In the genomic region with DNA sequence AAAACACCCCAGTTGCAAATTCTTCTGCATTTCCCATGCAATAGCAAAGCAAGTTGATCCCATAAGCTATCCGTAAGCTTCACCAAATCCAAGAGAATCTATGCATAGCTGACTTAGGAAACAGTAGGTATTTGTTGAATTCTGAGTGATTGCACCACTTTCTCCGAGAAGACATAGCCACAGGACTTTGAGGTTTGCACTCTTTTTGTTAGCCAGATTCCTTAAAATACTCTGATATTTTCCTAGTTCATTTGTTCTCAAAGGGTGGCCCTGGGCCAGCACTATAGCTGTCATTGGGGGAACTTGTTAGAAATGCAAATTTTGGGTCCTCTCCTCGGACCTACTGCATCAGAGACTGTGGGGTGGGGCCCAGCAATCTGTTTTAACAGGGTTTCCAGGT, we compare ENCODE assay signal across 32 cellular contexts.
DNase-seq lines count a peak whose midpoint lies in the region; ATAC-seq and TF ChIP-seq lines count a peak whose summit lies in the region.
"Had no signal": no experiment of that assay in that cellular context is flagged by ENCODE, and none has a peak within 500 bp of the region (broad histone marks: within the 10 kb centered on the region; RNA-seq: fewer than 3 reads in every experiment).

No MANE protein-coding gene starts in this region.

- intact Hi-C loops in esophagus squamous epithelium (cut with DNase I) = no loop called here

- no peaks in the 10 kb centered on the region for H3K9me3 ChIP-seq in hepatocyte (ENCODE audit: low read depth)
- no peaks in the 10 kb centered on the region for H3K9me3 ChIP-seq in thoracic aorta
- H3K9me3 ChIP-seq in esophagus squamous epithelium = no peaks in the 10 kb centered on the region
- H3K9me3 ChIP-seq: Caco-2, right lobe of liver, stomach had no signal

- H3K4me2 ChIP-seq in GM23338 = peak overlapping the region; percentile 42; the same call in 1 of the 2 replicates
- H3K4me2 ChIP-seq in hepatocyte = no peak overlapping the region

- H3K4me1 ChIP-seq in GM23338 (ENCODE audit: insufficient read depth) = peaks cover 8% of the 10 kb centered on the region
- peaks cover 13% of the 10 kb centered on the region for H3K4me1 ChIP-seq in hepatocyte (ENCODE audit: insufficient read depth)
- peaks cover 20 to 56% of the 10 kb centered on the region in 2 donors for H3K4me1 ChIP-seq in thoracic aorta (ENCODE audit: control insufficient read depth in 1 of 2, low read depth in 2 of 2)
- peaks cover 7 to 43% (median 15%) of the 10 kb centered on the region in 3 donors for H3K4me1 ChIP-seq in esophagus squamous epithelium
- H3K4me1 ChIP-seq: Caco-2, right lobe of liver had no signal

- ATAC-seq in GM23338 (no peak), thoracic aorta (ENCODE audit: insufficient number of reproducible peaks, low FRiP score, low read depth) (no peak), HG03442 (IDR thresholded peaks at IDR 0.05; ENCODE audit: unreplicated experiment) (no peak)
- ATAC-seq: activated CD4-positive, CD25-positive, alpha-beta regulatory T cell treated with anti-CD3 and anti-CD28 coated beads, Interleukin-2, amount 50 U/mL, for 24 hours; activated T-helper 17 cell treated with anti-CD3 and anti-CD28 coated beads, Interleukin-2, amount 50 U/mL, for 72 hours; left lobe of liver; right lobe of liver; Right ventricle myocardium inferior; T-helper 17 cell had no signal

- peaks cover 6% of the 10 kb centered on the region for H3K9me3 Mint-ChIP-seq in GM23338
- peaks cover 2 to 8% (median 4%) of the 10 kb centered on the region in 5 experiments for H3K9me3 Mint-ChIP-seq in brain
- H3K9me3 Mint-ChIP-seq: activated CD4-positive, alpha-beta memory T cell treated with anti-CD3 and anti-CD28 coated beads for 36 hours; activated T-helper 17 cell treated with anti-CD3 and anti-CD28 coated beads, Interleukin-2, amount 50 U/mL, for 72 hours; central memory CD8-positive, alpha-beta T cell had no signal

- no peak for TF ChIP-seq CTCF in GM23338 (conservative IDR thresholded peaks at IDR 0.05; ENCODE audit: low read depth in 2 of 2)
- TF ChIP-seq CTCF in brain (conservative IDR thresholded peaks at IDR 0.05) = no peak
- no peak for TF ChIP-seq CTCF in hepatocyte (IDR thresholded peaks at IDR 0.05; ENCODE audit: poor library complexity)
- no peak for TF ChIP-seq CTCF in thoracic aorta (IDR thresholded peaks at IDR 0.05)
- no peak for TF ChIP-seq CTCF in esophagus squamous epithelium (IDR thresholded peaks at IDR 0.05)

- H3K27me3 ChIP-seq in GM23338 (ENCODE audit: insufficient read depth) = no peaks in the 10 kb centered on the region
- H3K27me3 ChIP-seq in hepatocyte = no peaks in the 10 kb centered on the region
- no peaks in the 10 kb centered on the region for H3K27me3 ChIP-seq in thoracic aorta (replicated peaks; ENCODE audit: insufficient read depth)
- peaks cover 0 to 35% (median 0%) of the 10 kb centered on the region in 4 donors for H3K27me3 ChIP-seq in esophagus squamous epithelium
- H3K27me3 ChIP-seq: right lobe of liver, stomach had no signal

- DNase-seq in GM23338 (ENCODE audit: low spot score) (no peak), hepatocyte (ENCODE audit: low spot score) (no peak), thoracic aorta (ENCODE audit: low spot score) (no peak), esophagus squamous epithelium (lab: John Stamatoyannopoulos, UW) (no peak), NCI-H1417 (lab: John Stamatoyannopoulos, UW) (no peak)
- no peak for DNase-seq in activated CD4-positive, alpha-beta T cell treated with anti-CD3 and anti-CD28 coated beads for 4 hours
- DNase-seq: activated CD4-positive, alpha-beta memory T cell treated with anti-CD3 and anti-CD28 coated beads for 36 hours; activated CD8-positive, alpha-beta memory T cell treated with anti-CD3 and anti-CD28 coated beads, Interleukin-2, amount 50 U/mL, for 48 hours; activated naive CD4-positive, alpha-beta T cell treated with anti-CD3 and anti-CD28 coated beads, Interleukin-2, amount 10 ng/mL, durations not matched to agents 7 days and 5 days; Caco-2; DMS53; glutamatergic neuron; H9; Kasumi-1; mesenchymal stem cell; NCI-H1436; NCI-H2081; NCI-H226; right lobe of liver; stimulated activated CD4-positive, alpha-beta T cell treated with anti-CD3 and anti-CD28 coated beads, Interleukin-12 subunit alpha, Interleukin-12 subunit beta, amount 100 ng/mL, for 4 hours; stimulated activated CD4-positive, alpha-beta T cell treated with anti-CD3 and anti-CD28 coated beads, Interleukin-4, amount 100 ng/mL, for 1 hour; stomach; T-helper 17 cell had no signal

- no peaks in the 10 kb centered on the region for H4K20me1 ChIP-seq in GM23338 (replicated peaks; ENCODE audit: insufficient read depth)
- H4K20me1 ChIP-seq in hepatocyte (ENCODE audit: insufficient read depth, poor library complexity, severe bottlenecking) = no peaks in the 10 kb centered on the region

- H3K4me3 ChIP-seq in GM23338 (no peak overlapping the region), hepatocyte (no peak overlapping the region), thoracic aorta (no peak overlapping the region), esophagus squamous epithelium (no peak overlapping the region)
- H3K4me3 ChIP-seq: right lobe of liver, stomach had no signal

- H3K4me1 Mint-ChIP-seq in GM23338 = peaks cover 20% of the 10 kb centered on the region; the same call in 2 of the 3 replicates
- H3K4me1 Mint-ChIP-seq in brain = peaks cover 43% of the 10 kb centered on the region
- H3K4me1 Mint-ChIP-seq: activated naive CD4-positive, alpha-beta T cell treated with anti-CD3 and anti-CD28 coated beads, Interleukin-2, amount 10 ng/mL, durations not matched to agents 7 days and 5 days; activated T-helper 17 cell treated with anti-CD3 and anti-CD28 coated beads, Interleukin-2, amount 50 U/mL, for 72 hours; central memory CD8-positive, alpha-beta T cell; T-helper 17 cell had no signal

- H2AFZ ChIP-seq in GM23338 (no peak overlapping the region), hepatocyte (no peak overlapping the region)

- WGBS in hepatocyte (ENCODE audit: low lambda C conversion rate, missing lambda C conversion rate) = 51% methylated on average over 3 of the region's 3 CpGs
- WGBS in esophagus squamous epithelium, 2 donors = 34 to 37% methylated on average over 3 of the region's 3 CpGs

- H3K36me3 Mint-ChIP-seq in GM23338 (ENCODE audit: low read depth) = peaks cover under 1% of the 10 kb centered on the region; the same call in 2 of the 3 replicates
- no peaks in the 10 kb centered on the region for H3K36me3 Mint-ChIP-seq in brain
- H3K36me3 Mint-ChIP-seq: activated CD4-positive, alpha-beta memory T cell treated with anti-CD3 and anti-CD28 coated beads for 36 hours; activated naive CD4-positive, alpha-beta T cell treated with anti-CD3 and anti-CD28 coated beads, Interleukin-2, amount 10 ng/mL, durations not matched to agents 7 days and 5 days; CD14-positive monocyte had no signal

- H3K27ac Mint-ChIP-seq in GM23338 (no peak overlapping the region), brain (peak overlapping the region in 3 of 5 experiments; percentile 29 to 91 (median 88))
- H3K27ac Mint-ChIP-seq: activated CD4-positive, alpha-beta memory T cell treated with anti-CD3 and anti-CD28 coated beads for 36 hours; activated naive CD4-positive, alpha-beta T cell treated with anti-CD3 and anti-CD28 coated beads, Interleukin-2, amount 10 ng/mL, durations not matched to agents 7 days and 5 days; activated T-helper 17 cell treated with anti-CD3 and anti-CD28 coated beads, Interleukin-2, amount 50 U/mL, for 72 hours; CD14-positive monocyte; H9; progenitor cell of endocrine pancreas; T-helper 17 cell had no signal

- 0 out of 2 replicates have a peak, but pooled peaks cover 3% of the 10 kb centered on the region for H3K9me2 ChIP-seq in GM23338 (ENCODE audit: insufficient read depth)
- H3K9me2 ChIP-seq in hepatocyte (replicated peaks; ENCODE audit: insufficient read depth) = no peaks in the 10 kb centered on the region

- H3K27me3 Mint-ChIP-seq in GM23338 (ENCODE audit: insufficient read depth, low read depth, poor library complexity) (peaks cover under 1% of the 10 kb centered on the region), brain (peaks cover 19% of the 10 kb centered on the region)
- H3K27me3 Mint-ChIP-seq: activated CD4-positive, alpha-beta memory T cell treated with anti-CD3 and anti-CD28 coated beads for 36 hours had no signal

- H3K27ac ChIP-seq in GM23338 (ENCODE audit: low read depth) (no peak overlapping the region), hepatocyte (peak overlapping the region; percentile 5), thoracic aorta (peak overlapping the region; percentile 35 to 37), esophagus squamous epithelium (no peak overlapping the region)
- H3K27ac ChIP-seq: right lobe of liver had no signal

- no peaks in the 10 kb centered on the region for H3K79me2 ChIP-seq in GM23338 (replicated peaks; ENCODE audit: insufficient read depth)
- H3K79me2 ChIP-seq in hepatocyte = no peaks in the 10 kb centered on the region

- H3F3A ChIP-seq in GM23338 (replicated peaks; ENCODE audit: low read depth) = no peaks in the 10 kb centered on the region

- no peak for TF ChIP-seq POLR2A in esophagus squamous epithelium (IDR thresholded peaks at IDR 0.05)

- H3K36me3 ChIP-seq in GM23338 (ENCODE audit: insufficient read depth) (no peaks in the 10 kb centered on the region), hepatocyte (replicated peaks; ENCODE audit: insufficient read depth, low read depth) (no peaks in the 10 kb centered on the region), thoracic aorta (no peaks in the 10 kb centered on the region), esophagus squamous epithelium (no peaks in the 10 kb centered on the region)
- H3K36me3 ChIP-seq: right lobe of liver, stomach had no signal

- no peak overlapping the region for H3K4me3 Mint-ChIP-seq in GM23338
- H3K4me3 Mint-ChIP-seq in brain = no peak overlapping the region
- H3K4me3 Mint-ChIP-seq: activated CD4-positive, alpha-beta memory T cell treated with anti-CD3 and anti-CD28 coated beads for 36 hours; activated naive CD4-positive, alpha-beta T cell treated with anti-CD3 and anti-CD28 coated beads, Interleukin-2, amount 10 ng/mL, durations not matched to agents 7 days and 5 days; activated T-helper 17 cell treated with anti-CD3 and anti-CD28 coated beads, Interleukin-2, amount 50 U/mL, for 72 hours; CD14-positive monocyte; central memory CD8-positive, alpha-beta T cell; H9; T-helper 17 cell had no signal

TF ChIP-seq in GM23338, 12 proteins besides CTCF, POLR2A, EP300 and RAD21 (continues in another document):
- no peak for TF ChIP-seq ZNF114 (CRISPR knock-in tag; IDR thresholded peaks at IDR 0.05)
- no peak for TF ChIP-seq EZH2phosphoT487 (IDR thresholded peaks at IDR 0.05; ENCODE audit: unreplicated experiment)
- no peak for TF ChIP-seq CREB1 (CRISPR knock-in tag; IDR thresholded peaks at IDR 0.05; ENCODE audit: low read depth)
- TF ChIP-seq EZH2 (IDR thresholded peaks at IDR 0.05; ENCODE audit: low read depth, unreplicated experiment) = no peak
- no peak for TF ChIP-seq JUNB (IDR thresholded peaks at IDR 0.05; ENCODE audit: unreplicated experiment)

Comparison
In these comparisons a context has a peak if more than half of its experiments do, and no peak if none do; other contexts are left out.
1. H3K27ac ChIP-seq: peak in hepatocyte (single experiment) and thoracic aorta (2 of 2); none in GM23338 (single experiment) and esophagus squamous epithelium (0 of 4).